Comparison of ENCODE assay signal across 21 cellular contexts in the genomic region with DNA sequence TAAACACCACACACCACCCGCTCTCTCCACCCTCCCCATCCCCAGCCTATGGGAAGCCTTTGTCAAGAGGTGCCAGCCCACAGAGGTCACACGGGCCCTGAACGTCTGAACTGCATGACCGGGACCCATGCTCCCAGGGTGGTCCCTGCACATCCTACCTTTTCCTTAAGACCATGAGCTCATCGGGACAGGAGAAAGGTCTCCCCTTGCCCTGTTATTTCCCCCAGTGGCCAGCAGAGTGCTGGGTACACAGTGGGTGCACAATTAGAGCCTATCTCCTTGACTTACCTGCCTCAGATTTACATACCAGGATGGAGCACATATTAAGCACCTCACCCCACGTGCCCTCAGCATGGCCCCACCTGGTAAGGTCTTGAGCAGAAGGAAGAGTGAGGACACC. TPM values are rescaled to one million over a fixed set of nuclear protein-coding genes. Genes with fewer than 3 reads are reported as not detected.
DNase-seq lines count a peak whose midpoint lies in the region; ATAC-seq, FAIRE-seq and TF ChIP-seq lines count a peak whose summit lies in the region.
"Had no signal": no experiment of that assay in that cellular context is flagged by ENCODE, and none has a peak within 500 bp of the region (broad histone marks: within the 10 kb centered on the region; RNA-seq: fewer than 3 reads in every experiment).

No MANE protein-coding gene starts in this region.

- H3K4me2 ChIP-seq in GM23338 = no peak overlapping the region
- no peak overlapping the region for H3K4me2 ChIP-seq in H1 (ENCODE audit: insufficient read depth in 1 of 2, low read depth in 2 of 2, low read length in 2 of 2)
- H3K4me2 ChIP-seq: BLaER1 treated with 17β-estradiol and CSF1 and Interleukin-3, amounts not matched to agents 10 nM and 100 nM had no signal

- H3K9me3 Mint-ChIP-seq in GM23338 = peaks cover 3% of the 10 kb centered on the region; the same call in 1 of the 3 replicates
- H3K9me3 Mint-ChIP-seq in activated T-cell treated with anti-CD3 and anti-CD28 coated beads, Interleukin-2, amount 50 U/mL, for 24 hours = no peaks in the 10 kb centered on the region

- no peak overlapping the region for H2BK15ac ChIP-seq in H1 (ENCODE audit: low read length)

- no peak for FAIRE-seq in H1 (lab: Jason Lieb, UNC)
- FAIRE-seq: G401.6, GM12892, GM19239, H54 had no signal

- no peak for TF ChIP-seq RAD21 in H1 (IDR thresholded peaks at IDR 0.05 in 1 of 2, conservative IDR thresholded peaks at IDR 0.05 in 1 of 2; ENCODE audit: low read depth in 2 of 2, low read length in 2 of 2)

- TF ChIP-seq CTCF in BE2C (IDR thresholded peaks at IDR 0.05; ENCODE audit: low read depth, low read length) = 0 out of 2 replicates have a peak, but pooled peaks have one; percentile 10
- peak; percentile 11 for TF ChIP-seq CTCF in GM12864 (IDR thresholded peaks at IDR 0.05; ENCODE audit: low read depth, low read length, missing control alignments)
- TF ChIP-seq CTCF in GM23338 (conservative IDR thresholded peaks at IDR 0.05; ENCODE audit: low read depth in 2 of 2) = no peak
- no peak for TF ChIP-seq CTCF in H1 (IDR thresholded peaks at IDR 0.05; ENCODE audit: control extremely low read depth in 1 of 3, insufficient read depth in 1 of 3, low read depth in 1 of 3, low read length in 3 of 3)

- no peak overlapping the region for H3K23ac ChIP-seq in H1 (ENCODE audit: insufficient read length)

- H3K23me2 ChIP-seq in H1 (ENCODE audit: low read depth, low read length) = peaks cover 11% of the 10 kb centered on the region; the same call in 1 of the 2 replicates

- H3K36me3 Mint-ChIP-seq in GM23338 (ENCODE audit: low read depth) = no peaks in the 10 kb centered on the region
- no peaks in the 10 kb centered on the region for H3K36me3 Mint-ChIP-seq in activated T-cell treated with anti-CD3 and anti-CD28 coated beads, Interleukin-2, amount 50 U/mL, for 24 hours (ENCODE audit: low read depth)
- H3K36me3 Mint-ChIP-seq: CD4-positive, CD25-positive, alpha-beta regulatory T cell had no signal

- H4K5ac ChIP-seq in H1 (ENCODE audit: insufficient read length, low read depth, low read length) = no peak overlapping the region

- no peak overlapping the region for H3K9ac ChIP-seq in H1 (replicated peaks in 1 of 4; ENCODE audit: extremely low read depth in 1 of 4, low read depth in 3 of 4, low read length in 3 of 4)
- H3K9ac ChIP-seq: BLaER1 treated with 17β-estradiol and CSF1 and Interleukin-3, amounts not matched to agents 10 nM and 100 nM had no signal

- no peaks in the 10 kb centered on the region for H3K27me3 ChIP-seq in BE2C
- peaks cover 28% of the 10 kb centered on the region for H3K27me3 ChIP-seq in GM23338 (ENCODE audit: insufficient read depth)
- peaks cover 11 to 20% (median 17%) of the 10 kb centered on the region in 4 experiments; a peak in 6 of 7 replicates for H3K27me3 ChIP-seq in H1 (replicated peaks in 1 of 4; ENCODE audit: control insufficient read depth in 3 of 4, extremely low read depth in 1 of 4, insufficient read depth in 3 of 4, low read length in 3 of 4)
- peaks cover 5% of the 10 kb centered on the region; the same call in 1 of the 2 replicates for H3K27me3 ChIP-seq in HAP-1 (ENCODE audit: low read depth)

- no peak overlapping the region for H3K4ac ChIP-seq in H1 (replicated peaks; ENCODE audit: insufficient read length, low read depth, low read length)

- no peaks in the 10 kb centered on the region for H3F3A ChIP-seq in GM23338 (replicated peaks; ENCODE audit: low read depth)

- H3K56ac ChIP-seq in H1 (replicated peaks; ENCODE audit: insufficient read length, low read depth, low read length) = no peak overlapping the region

- no peak overlapping the region for H2AK5ac ChIP-seq in H1 (ENCODE audit: low read depth, low read length)

- no peak overlapping the region for H2BK120ac ChIP-seq in H1 (replicated peaks; ENCODE audit: low read depth, low read length)

- no peak for DNase-seq in BE2C
- no peak for DNase-seq in GM12864 (ENCODE audit: low read depth)
- no peak for DNase-seq in GM23338 (ENCODE audit: low spot score)
- no peak for DNase-seq in H1 (ENCODE audit: low read depth in 1 of 2, low spot score in 2 of 2)
- DNase-seq in activated T-cell treated with anti-CD3 and anti-CD28 coated beads, Interleukin-2, amount 50 U/mL, for 24 hours = no peak
- no peak for DNase-seq in HAP-1 (ENCODE audit: low spot score in 2 of 2)
- DNase-seq: 8988T; AML-193; Calu3; CD4-positive, CD25-positive, alpha-beta regulatory T cell; DMS79; EL; KG1 had no signal

- no peaks in the 10 kb centered on the region for H3K79me2 ChIP-seq in GM23338 (replicated peaks; ENCODE audit: insufficient read depth)
- no peaks in the 10 kb centered on the region for H3K79me2 ChIP-seq in H1 (ENCODE audit: control insufficient read depth in 1 of 2, insufficient read depth in 2 of 2, low read length in 2 of 2)

- peaks cover 3% of the 10 kb centered on the region for H3K4me1 Mint-ChIP-seq in GM23338
- peaks cover 9% of the 10 kb centered on the region for H3K4me1 Mint-ChIP-seq in activated T-cell treated with anti-CD3 and anti-CD28 coated beads, Interleukin-2, amount 50 U/mL, for 24 hours (ENCODE audit: low read depth)

- H3K36me3 ChIP-seq in BE2C (no peaks in the 10 kb centered on the region), GM23338 (ENCODE audit: insufficient read depth) (no peaks in the 10 kb centered on the region), H1 (ENCODE audit: control insufficient read depth in 2 of 4, insufficient read depth in 4 of 4, low read length in 3 of 4) (no peaks in the 10 kb centered on the region; a peak in 1 of 8 replicates), HAP-1 (replicated peaks) (no peaks in the 10 kb centered on the region)
- H3K36me3 ChIP-seq: BLaER1 treated with 17β-estradiol and CSF1 and Interleukin-3, amounts not matched to agents 10 nM and 100 nM had no signal

- H3K27ac Mint-ChIP-seq in GM23338 = no peak overlapping the region
- no peak overlapping the region for H3K27ac Mint-ChIP-seq in activated T-cell treated with anti-CD3 and anti-CD28 coated beads, Interleukin-2, amount 50 U/mL, for 24 hours
- H3K27ac Mint-ChIP-seq: CD4-positive, CD25-positive, alpha-beta regulatory T cell had no signal

- peaks cover 3% of the 10 kb centered on the region for H3K9me2 ChIP-seq in GM23338 (ENCODE audit: insufficient read depth)

- no peaks in the 10 kb centered on the region for H4K20me1 ChIP-seq in GM23338 (replicated peaks; ENCODE audit: insufficient read depth)
- H4K20me1 ChIP-seq in H1 (replicated peaks in 1 of 2; ENCODE audit: control insufficient read depth in 1 of 2, insufficient read depth in 2 of 2, low read length in 2 of 2) = no peaks in the 10 kb centered on the region
- H4K20me1 ChIP-seq: BLaER1 treated with 17β-estradiol and CSF1 and Interleukin-3, amounts not matched to agents 10 nM and 100 nM had no signal

- no peak overlapping the region for H2BK5ac ChIP-seq in H1 (ENCODE audit: low read depth, low read length)

- POLR2A ChIA-PET in H1 (lab: Charles Lee; ENCODE audit: partially characterized antibody) = no interaction called here

- ATAC-seq in GM23338 (no peak), HG02970 (IDR thresholded peaks at IDR 0.05; ENCODE audit: low FRiP score, unreplicated experiment) (no peak), HG03025 (IDR thresholded peaks at IDR 0.05; ENCODE audit: low FRiP score, unreplicated experiment) (no peak)

- no peak overlapping the region for H3K18ac ChIP-seq in H1 (ENCODE audit: extremely low read depth, low read length)

- H2AFZ ChIP-seq in GM23338 (0 out of 2 replicates have a peak overlapping the region, but pooled peaks have one; percentile 18), H1 (ENCODE audit: low read length) (no peak overlapping the region)

- H3K9me3 ChIP-seq in BE2C = no peaks in the 10 kb centered on the region
- H3K9me3 ChIP-seq in H1 (ENCODE audit: insufficient read depth in 2 of 2, low read depth in 1 of 2, low read length in 1 of 2) = no peaks in the 10 kb centered on the region
- H3K9me3 ChIP-seq in HAP-1 = no peaks in the 10 kb centered on the region
- H3K9me3 ChIP-seq: BLaER1 treated with 17β-estradiol and CSF1 and Interleukin-3, amounts not matched to agents 10 nM and 100 nM had no signal

- H2BK12ac ChIP-seq in H1 (ENCODE audit: low read depth, low read length) = 0 out of 2 replicates have a peak overlapping the region, but pooled peaks have one; percentile 13

- no peak overlapping the region for H3K4me3 Mint-ChIP-seq in GM23338
- no peak overlapping the region for H3K4me3 Mint-ChIP-seq in activated T-cell treated with anti-CD3 and anti-CD28 coated beads, Interleukin-2, amount 50 U/mL, for 24 hours
- H3K4me3 Mint-ChIP-seq: CD4-positive, CD25-positive, alpha-beta regulatory T cell had no signal

- H2BK20ac ChIP-seq in H1 (ENCODE audit: low read length) = no peak overlapping the region

- H3K4me1 ChIP-seq in BE2C (peaks cover 3% of the 10 kb centered on the region), GM23338 (ENCODE audit: insufficient read depth) (peaks cover 8% of the 10 kb centered on the region; the same call in 1 of the 2 replicates), H1 (replicated peaks in 1 of 4; ENCODE audit: control insufficient read depth in 3 of 4, insufficient read depth in 4 of 4, low read length in 3 of 4) (peaks cover 3 to 12% (median 8%) of the 10 kb centered on the region in 4 experiments), HAP-1 (no peaks in the 10 kb centered on the region)

- peaks cover 40% of the 10 kb centered on the region for H3K27me3 Mint-ChIP-seq in GM23338 (ENCODE audit: insufficient read depth, low read depth, poor library complexity)
- H3K27me3 Mint-ChIP-seq in activated T-cell treated with anti-CD3 and anti-CD28 coated beads, Interleukin-2, amount 50 U/mL, for 24 hours = peaks cover 52% of the 10 kb centered on the region

- no peak overlapping the region for H3K14ac ChIP-seq in H1 (ENCODE audit: insufficient read length)

- H3K79me1 ChIP-seq in H1 (ENCODE audit: low read depth, low read length) = no peaks in the 10 kb centered on the region

- H4K91ac ChIP-seq in H1 (replicated peaks; ENCODE audit: insufficient read length, low read length) = no peak overlapping the region

- 83% methylated on average over 6 of the region's 6 CpGs; no CpG with 5 or more reads in 1 of the 2 experiments for WGBS in H1 (ENCODE audit: extremely low coverage in 1 of 2, insufficient coverage in 1 of 2, insufficient read length in 1 of 2, insufficient replicate concordance in 2 of 2, low coverage in 1 of 2, low lambda C conversion rate in 2 of 2, missing lambda C conversion rate in 1 of 2), 2 experiments

- no peak overlapping the region for H3K27ac ChIP-seq in GM23338 (ENCODE audit: low read depth)
- no peak overlapping the region for H3K27ac ChIP-seq in H1 (ENCODE audit: low read depth, low read length)
- H3K27ac ChIP-seq: BLaER1 treated with 17β-estradiol and CSF1 and Interleukin-3, amounts not matched to agents 10 nM and 100 nM; HL-60 had no signal

- no peak overlapping the region for H3K4me3 ChIP-seq in BE2C (ENCODE audit: low read depth, low read length)
- H3K4me3 ChIP-seq in GM12864 (ENCODE audit: low read depth, low read length) = no peak overlapping the region
- H3K4me3 ChIP-seq in GM23338 = no peak overlapping the region
- H3K4me3 ChIP-seq in H1 (ENCODE audit: extremely low read depth in 1 of 4, insufficient read depth in 2 of 4, low read depth in 3 of 4, low read length in 4 of 4) = no peak overlapping the region
- no peak overlapping the region for H3K4me3 ChIP-seq in HAP-1
- H3K4me3 ChIP-seq: BLaER1 treated with 17β-estradiol and CSF1 and Interleukin-3, amounts not matched to agents 10 nM and 100 nM had no signal

- CTCF ChIA-PET in H1 (lab: Charles Lee; ENCODE audit: partially characterized antibody) = interaction anchor here (0.5 to 2.4 kb wide), 8 partner anchors 18 to 218 kb away, joined by 3 to 14 read pairs (median 3); no protein-coding TSS in a partner anchor

- in situ Hi-C loops in HAP-1 (cut with MboI; ENCODE audit: low sequenced_read_pairs) = no loop called here

- no peak for TF ChIP-seq EP300 in H1 (IDR thresholded peaks at IDR 0.05; ENCODE audit: borderline replicate concordance in 1 of 2, low read depth in 2 of 2, low read length in 2 of 2)

- no peak overlapping the region for H4K8ac ChIP-seq in H1 (ENCODE audit: extremely low read depth, insufficient read depth, low read length)

- TF ChIP-seq POLR2A in H1 (IDR thresholded peaks at IDR 0.05; ENCODE audit: control extremely low read depth in 1 of 2, low read depth in 2 of 2, low read length in 2 of 2) = no peak

RNA-seq across cellular contexts. Expression of gene ACTA1, which starts 30.9 kb away (rescaled TPM):
- polyA plus RNA-seq in BE2C (2012; ENCODE audit: insufficient read depth, insufficient read length, low read depth) = 3.8 TPM
- 7.1 and 8.8 TPM in 2 replicates for total RNA-seq in GM23338 (2014; rRNA removed; shearing (Covaris generic))
- polyA plus RNA-seq in GM23338 (2016; fragmentation: Nextera tagmentation; extraction: Ambion mirVana) = 13.0 and 16.3 TPM in 2 replicates
- 56.2 and 58.2 TPM in 2 replicates for total RNA-seq in H1 (2021; fragmentation: NEBNext Ultra II Directional; extraction: Animal tissue kit (Norgen Biotek cat#: 25700))
- polyA plus RNA-seq in H1 (2011; rRNA removed) = 23.5 and 49.6 TPM in 2 replicates
- polyA plus RNA-seq in H1 (2011; cell fraction: cytosol; rRNA removed) = 29.2 TPM
- 34.0 TPM for polyA plus RNA-seq in H1 (2011; cell fraction: nucleus; rRNA removed)
- 27.7 to 38.9 TPM (median 29.2 TPM) in 4 replicates for polyA plus RNA-seq in H1 (2012, experiment 1 of 2)
- 32.8 TPM for polyA plus RNA-seq in H1 (2012, experiment 2 of 2)
- polyA plus RNA-seq in H1 (2013, experiment 1 of 2) = 60.4 TPM
- polyA plus RNA-seq in H1 (2013, experiment 2 of 2) = 60.9 TPM
- polyA minus RNA-seq in H1 (2011; rRNA and poly(A)+ RNA removed) = 9.3 and 14.8 TPM in 2 replicates
- polyA minus RNA-seq in H1 (2011; cell fraction: cytosol; rRNA and poly(A)+ RNA removed) = 31.8 TPM
- 13.7 TPM for polyA minus RNA-seq in H1 (2011; cell fraction: nucleus; rRNA and poly(A)+ RNA removed)
- total RNA-seq: CD4-positive, CD25-positive, alpha-beta regulatory T cell had no signal
- polyA plus RNA-seq: CD4-positive, CD25-positive, alpha-beta regulatory T cell had no signal

Comparison
In these comparisons a context has a peak if more than half of its experiments do, and no peak if none do; other contexts are left out.
1. CTCF ChIP-seq: peak in BE2C (single experiment) and GM12864 (single experiment); none in GM23338 (0 of 2) and H1 (0 of 3).